Comparison of ENCODE assay signal across 14 cellular contexts in genomic region chr1:166032901-166033371, GRCh38.
DNase-seq lines count a peak whose midpoint lies in the region; ATAC-seq, FAIRE-seq and TF ChIP-seq lines count a peak whose summit lies in the region.
"Had no signal": no experiment of that assay in that cellular context is flagged by ENCODE, and none has a peak within 500 bp of the region (broad histone marks: within the 10 kb centered on the region; RNA-seq: fewer than 3 reads in every experiment).

No MANE protein-coding gene starts in this region.

- H3K27ac ChIP-seq in liver (ENCODE audit: low read depth in 1 of 2, low read length in 2 of 2) (no peak overlapping the region), HepG2 (ENCODE audit: extremely low read length, insufficient read depth, low read length) (no peak overlapping the region), endodermal cell (ENCODE audit: low read depth, low read length) (no peak overlapping the region), thyroid gland (no peak overlapping the region)
- H3K27ac ChIP-seq: ascending aorta had no signal

- TF ChIP-seq POLR2A in HepG2 (IDR thresholded peaks at IDR 0.05; ENCODE audit: insufficient read depth in 1 of 2, low read depth in 2 of 2, low read length in 2 of 2) (no peak), thyroid gland (IDR thresholded peaks at IDR 0.05) (no peak)

- H3K9me3 ChIP-seq in liver (ENCODE audit: control insufficient read depth in 4 of 4, low read length in 3 of 4) (no peaks in the 10 kb centered on the region), HepG2 (ENCODE audit: low read length) (no peaks in the 10 kb centered on the region), endodermal cell (ENCODE audit: control insufficient read depth, low read length) (no peaks in the 10 kb centered on the region), thyroid gland (no peaks in the 10 kb centered on the region)
- H3K9me3 ChIP-seq: ascending aorta had no signal

- WGBS in liver: 36% methylated on average over 8 of the region's 8 CpGs
- 38% methylated on average over 6 of the region's 8 CpGs for WGBS in HepG2 (ENCODE audit: low lambda C conversion rate)
- WGBS in endodermal cell (ENCODE audit: insufficient coverage in 1 of 2, insufficient read length in 1 of 2), 2 experiments: 92 to 100% methylated on average over 6 to 8 of the region's 8 CpGs
- 64 to 66% methylated on average over 8 of the region's 8 CpGs for WGBS in thyroid gland, 2 donors

- H3K27me3 Mint-ChIP-seq in endodermal cell (ENCODE audit: insufficient read depth) (peaks cover 5% of the 10 kb centered on the region), glutamatergic neuron (ENCODE audit: unreplicated experiment) (peaks cover 3% of the 10 kb centered on the region)

- H3K4me3 ChIP-seq in liver (ENCODE audit: low read depth in 1 of 3, low read length in 3 of 3): no peak overlapping the region
- H3K4me3 ChIP-seq in HepG2 (replicated peaks in 1 of 3; ENCODE audit: insufficient read depth in 1 of 3, low read depth in 2 of 3, low read length in 3 of 3): no peak overlapping the region
- no peak overlapping the region for H3K4me3 ChIP-seq in endodermal cell (ENCODE audit: low read length)
- H3K4me3 ChIP-seq in thyroid gland (replicated peaks in 1 of 3): no peak overlapping the region
- H3K4me3 ChIP-seq: ascending aorta had no signal

- TF ChIP-seq RAD21 in liver (IDR thresholded peaks at IDR 0.05) (no peak), HepG2 (CRISPR knock-in tag; IDR thresholded peaks at IDR 0.05) (no peak)

- H3K4me1 ChIP-seq in liver (ENCODE audit: control insufficient read depth in 4 of 4, insufficient read depth in 4 of 4, low read length in 3 of 4) (peaks cover 4 to 11% (median 7%) of the 10 kb centered on the region in 4 donors), HepG2 (ENCODE audit: insufficient read depth, low read length) (no peaks in the 10 kb centered on the region), endodermal cell (ENCODE audit: control insufficient read depth, insufficient read depth, low read length) (peaks cover 4% of the 10 kb centered on the region), thyroid gland (no peaks in the 10 kb centered on the region)
- H3K4me1 ChIP-seq: ascending aorta had no signal

- in situ Hi-C loops in HepG2 (cut with HindIII; ENCODE audit: extremely low pct_ligation_motif_present, low pct_unique_long_range_greater_than_20kb): no loop called here

- no peak for DNase-seq in HepG2 (ENCODE audit: low spot score)
- DNase-seq in NCI-H345 treated with DMSO at 0.1 percent for 48 hours (lab: John Stamatoyannopoulos, UW; ENCODE audit: unreplicated experiment): peak; percentile 39
- peak; percentile 45 for DNase-seq in endodermal cell
- peak; percentile 5 to 39 for DNase-seq in thyroid gland
- no peak for DNase-seq in glutamatergic neuron
- no peak for DNase-seq in SKM-1 (lab: John Stamatoyannopoulos, UW; ENCODE audit: unreplicated experiment)
- DNase-seq: activated CD4-positive, alpha-beta T cell treated with anti-CD3 and anti-CD28 coated beads, Interleukin-2, amount 50 U/mL, for 48 hours; effector CD4-positive, alpha-beta T cell; Karpas-422; stimulated activated naive CD8-positive, alpha-beta T cell treated with anti-CD3 and anti-CD28 coated beads, Interleukin-15, amount 100 ng/mL, for 72 hours had no signal

- H3K27ac Mint-ChIP-seq in endodermal cell (no peak overlapping the region), glutamatergic neuron (ENCODE audit: unreplicated experiment) (no peak overlapping the region)
- H3K27ac Mint-ChIP-seq: stimulated activated naive CD8-positive, alpha-beta T cell treated with anti-CD3 and anti-CD28 coated beads, Interleukin-15, amount 100 ng/mL, for 72 hours; T-helper 1 cell treated with Interleukin-12 subunit alpha and Interleukin-12 subunit beta and Interleukin-4 antibody, amounts not matched to agents 30 μg/mL and 1 μg/mL, for 36 hours had no signal

- H4K20me1 ChIP-seq in HepG2 (ENCODE audit: insufficient read depth, low read length): no peaks in the 10 kb centered on the region

- H3K9ac ChIP-seq in liver (ENCODE audit: low read depth in 1 of 2, low read length in 2 of 2) (no peak overlapping the region), HepG2 (ENCODE audit: insufficient read depth, low read depth, low read length) (no peak overlapping the region), endodermal cell (ENCODE audit: extremely low read depth, low read length, poor library complexity, severe bottlenecking) (no peak overlapping the region)

- no peak for ATAC-seq in HepG2
- ATAC-seq in HG02981 (IDR thresholded peaks at IDR 0.05; ENCODE audit: unreplicated experiment): no peak
- ATAC-seq: stimulated activated naive CD8-positive, alpha-beta T cell treated with anti-CD3 and anti-CD28 coated beads, Interleukin-15, amount 100 ng/mL, for 72 hours had no signal

- H3K36me3 ChIP-seq in liver (ENCODE audit: control insufficient read depth in 4 of 4, insufficient read depth in 3 of 4, low read depth in 1 of 4, low read length in 3 of 4) (no peaks in the 10 kb centered on the region), HepG2 (replicated peaks in 1 of 2; ENCODE audit: control insufficient read depth in 1 of 2, insufficient read depth in 2 of 2, low read length in 2 of 2) (no peaks in the 10 kb centered on the region), endodermal cell (ENCODE audit: control insufficient read depth, insufficient read depth, low read length) (no peaks in the 10 kb centered on the region), thyroid gland (no peaks in the 10 kb centered on the region)
- H3K36me3 ChIP-seq: ascending aorta had no signal

- H3K36me3 Mint-ChIP-seq in endodermal cell (ENCODE audit: low read depth) (no peaks in the 10 kb centered on the region), glutamatergic neuron (ENCODE audit: unreplicated experiment) (no peaks in the 10 kb centered on the region)

- H3K79me2 ChIP-seq in HepG2 (ENCODE audit: insufficient read depth, low read length): no peaks in the 10 kb centered on the region

- H3K27me3 ChIP-seq in liver (ENCODE audit: control insufficient read depth in 4 of 4, insufficient read depth in 4 of 4, low read length in 3 of 4) (no peaks in the 10 kb centered on the region), HepG2 (ENCODE audit: control insufficient read depth in 1 of 2, insufficient read depth in 2 of 2, low read length in 2 of 2) (no peaks in the 10 kb centered on the region), endodermal cell (ENCODE audit: control insufficient read depth, insufficient read depth, low read length, poor library complexity, severe bottlenecking) (no peaks in the 10 kb centered on the region), thyroid gland (no peaks in the 10 kb centered on the region)
- H3K27me3 ChIP-seq: ascending aorta had no signal

- TF ChIP-seq EP300 in HepG2 (IDR thresholded peaks at IDR 0.05; ENCODE audit: low read depth in 2 of 2, low read length in 2 of 2) (no peak), HepG2 (CRISPR knock-in tag; IDR thresholded peaks at IDR 0.05; ENCODE audit: borderline replicate concordance) (no peak)

- POLR2A ChIA-PET in HepG2 (lab: Yijun Ruan, JAX): no interaction called here

- H3K4me2 ChIP-seq in HepG2 (ENCODE audit: low read depth, low read length): no peak overlapping the region

- no peaks in the 10 kb centered on the region for H3K9me3 Mint-ChIP-seq in endodermal cell
- peaks cover 2% of the 10 kb centered on the region for H3K9me3 Mint-ChIP-seq in glutamatergic neuron (ENCODE audit: unreplicated experiment)
- H3K9me3 Mint-ChIP-seq: stimulated activated naive CD8-positive, alpha-beta T cell treated with anti-CD3 and anti-CD28 coated beads, Interleukin-15, amount 100 ng/mL, for 72 hours; T-helper 1 cell treated with Interleukin-12 subunit alpha and Interleukin-12 subunit beta and Interleukin-4 antibody, amounts not matched to agents 30 μg/mL and 1 μg/mL, for 36 hours had no signal

- no peak for TF ChIP-seq CTCF in liver (IDR thresholded peaks at IDR 0.05; ENCODE audit: low read depth, low read length, missing input control)
- TF ChIP-seq CTCF in HepG2 (CRISPR knock-in tag; IDR thresholded peaks at IDR 0.05): no peak
- no peak for TF ChIP-seq CTCF in endodermal cell (conservative IDR thresholded peaks at IDR 0.05)
- TF ChIP-seq CTCF in thyroid gland (IDR thresholded peaks at IDR 0.05): no peak
- TF ChIP-seq CTCF in glutamatergic neuron (IDR thresholded peaks at IDR 0.05; ENCODE audit: partially characterized antibody, unreplicated experiment): no peak

- H3K4me1 Mint-ChIP-seq in endodermal cell: peaks cover 31% of the 10 kb centered on the region
- peaks cover 4% of the 10 kb centered on the region for H3K4me1 Mint-ChIP-seq in glutamatergic neuron (ENCODE audit: low read depth, unreplicated experiment)
- H3K4me1 Mint-ChIP-seq: stimulated activated naive CD8-positive, alpha-beta T cell treated with anti-CD3 and anti-CD28 coated beads, Interleukin-15, amount 100 ng/mL, for 72 hours had no signal

- no peak overlapping the region for H3K4me3 Mint-ChIP-seq in endodermal cell
- no peak overlapping the region for H3K4me3 Mint-ChIP-seq in glutamatergic neuron (ENCODE audit: unreplicated experiment)
- H3K4me3 Mint-ChIP-seq: stimulated activated naive CD8-positive, alpha-beta T cell treated with anti-CD3 and anti-CD28 coated beads, Interleukin-15, amount 100 ng/mL, for 72 hours; T-helper 1 cell treated with Interleukin-12 subunit alpha and Interleukin-12 subunit beta and Interleukin-4 antibody, amounts not matched to agents 30 μg/mL and 1 μg/mL, for 36 hours had no signal

- intact Hi-C loops in HepG2 (cut with micrococcal nuclease; ENCODE audit: unreplicated experiment) (no loop called here), thyroid gland (cut with DNase I) (no loop called here)

- no peak overlapping the region for H2AFZ ChIP-seq in HepG2 (ENCODE audit: low read length)

- CTCF ChIA-PET in HepG2 (lab: Yijun Ruan, JAX; ENCODE audit: low intra/inter-chr PET ratio, low total read pairs): no interaction called here

- no TSS peak for BruUV-seq in HepG2 (replicated peaks; lab: Mats Ljungman, UMichigan)

- FAIRE-seq in HepG2 (lab: Jason Lieb, UNC): no peak

TF ChIP-seq in liver, 16 proteins besides CTCF, POLR2A, EP300 and RAD21 (continues in another document):
- peak in 1 of 2 donors; percentile 27 for TF ChIP-seq RXRA (IDR thresholded peaks at IDR 0.05)
- TF ChIP-seq YY1 (IDR thresholded peaks at IDR 0.05): peak; percentile 26
- peak in 1 of 2 donors; percentile 35 for TF ChIP-seq HNF4A (conservative IDR thresholded peaks at IDR 0.05)
- no peak for TF ChIP-seq HNF4G (IDR thresholded peaks at IDR 0.05)
- TF ChIP-seq NR2F2 (IDR thresholded peaks at IDR 0.05): peak; percentile 13

TF ChIP-seq in HepG2, 621 proteins besides CTCF, POLR2A, EP300 and RAD21 (continues in another document):
- TF ChIP-seq, protein P1, sequence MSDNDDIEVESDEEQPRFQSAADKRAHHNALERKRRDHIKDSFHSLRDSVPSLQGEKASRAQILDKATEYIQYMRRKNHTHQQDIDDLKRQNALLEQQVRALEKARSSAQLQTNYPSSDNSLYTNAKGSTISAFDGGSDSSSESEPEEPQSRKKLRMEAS (IDR thresholded peaks at IDR 0.05): no peak
- TF ChIP-seq NFIB (CRISPR knock-in tag; IDR thresholded peaks at IDR 0.05; ENCODE audit: borderline replicate concordance) (no peak), RELA (CRISPR knock-in tag; IDR thresholded peaks at IDR 0.05) (no peak)

Comparison
In these comparisons a context has a peak if more than half of its experiments do, and no peak if none do; other contexts are left out.
1. DNase-seq: peak in NCI-H345 treated with DMSO at 0.1 percent for 48 hours (single experiment), endodermal cell (single experiment) and thyroid gland (2 of 2); none in HepG2 (single experiment), glutamatergic neuron (single experiment) and SKM-1 (single experiment).